In genomic region chr1:77978293-77978968, GRCh38 we compare ENCODE assay signal across 7 cellular contexts. TPM values are rescaled to one million over a fixed set of nuclear protein-coding genes. Genes with fewer than 3 reads are reported as not detected.
DNase-seq lines count a peak whose midpoint lies in the region; ATAC-seq and FAIRE-seq lines count a peak whose summit lies in the region.

No MANE protein-coding gene starts in this region.

- H3K4me1 ChIP-seq in iPS-20b (ENCODE audit: insufficient read depth, low read length) (peaks cover 12% of the 10 kb centered on the region; the same call in 1 of the 2 replicates), small intestine (ENCODE audit: control insufficient read depth in 2 of 2, insufficient read depth in 1 of 2, low read depth in 1 of 2, low read length in 1 of 2) (peaks cover 0 to 4% of the 10 kb centered on the region in 2 donors)

- ATAC-seq in GM18508 (IDR thresholded peaks at IDR 0.05; ENCODE audit: insufficient read depth, unreplicated experiment) (peak; percentile 62), HG02970 (IDR thresholded peaks at IDR 0.05; ENCODE audit: low FRiP score, unreplicated experiment) (peak; percentile 61)

- peak overlapping the region; percentile 95 for H3K4me3 ChIP-seq in iPS-20b (ENCODE audit: low read length)
- H3K4me3 ChIP-seq in small intestine (ENCODE audit: low read depth in 1 of 2, low read length in 2 of 2): peak overlapping the region; percentile 59 to 79

- 0 to 1% (median 0%) methylated on average over 34 of the region's 34 CpGs for WGBS in small intestine, 3 donors

- H3K9ac ChIP-seq in iPS-20b (ENCODE audit: low read depth, low read length): peak overlapping the region; percentile 98

- H3K27ac ChIP-seq in iPS-20b (ENCODE audit: low read length): peak overlapping the region; percentile 86
- peak overlapping the region; percentile 97 to 100 for H3K27ac ChIP-seq in small intestine (ENCODE audit: low read depth in 1 of 2, low read length in 1 of 2)

- H3K9me3 ChIP-seq in iPS-20b (ENCODE audit: insufficient read depth, low read depth, low read length) (no peaks in the 10 kb centered on the region), small intestine (ENCODE audit: control insufficient read depth, low read depth) (no peaks in the 10 kb centered on the region)

- DNase-seq in NCI-H187 treated with DMSO at 0.1 percent for 48 hours (lab: John Stamatoyannopoulos, UW) (peak; percentile 42), T-helper 22 cell (ENCODE audit: low read depth) (peak; percentile 75), astrocyte of the hippocampus (ENCODE audit: low read depth, low spot score) (peak; percentile 91), small intestine (peak; percentile 87)

- FAIRE-seq in small intestine (lab: Jason Lieb, UNC): no peak

- H3K36me3 ChIP-seq in iPS-20b (ENCODE audit: insufficient read depth, low read depth, low read length): peaks cover 46% of the 10 kb centered on the region
- H3K36me3 ChIP-seq in small intestine (ENCODE audit: control insufficient read depth in 2 of 2, insufficient read depth in 2 of 2, low read length in 2 of 2): peaks cover 0 to 2% of the 10 kb centered on the region in 2 donors

- no peaks in the 10 kb centered on the region for H3K27me3 ChIP-seq in iPS-20b (ENCODE audit: insufficient read depth, low read length)
- H3K27me3 ChIP-seq in small intestine (ENCODE audit: control insufficient read depth in 2 of 2, insufficient read depth in 2 of 2, low read length in 2 of 2): no peaks in the 10 kb centered on the region

RNA-seq across cellular contexts. Expression of gene FUBP1, which starts 0.4 kb away (rescaled TPM):
- 10 to 100 TPM; 21.9 to 49.8 (median 21.9) TPM for polyA plus RNA-seq in small intestine

RNA-seq across cellular contexts. Expression of gene DNAJB4, which starts 26.3 kb away (rescaled TPM):
- 10 to 100 TPM in 1 of 3 donors, 1 to 10 TPM in 2; 3.8 to 12.5 (median 4.5) TPM for polyA plus RNA-seq in small intestine

Comparison
In these comparisons a context has a peak if more than half of its experiments do, and no peak if none do; other contexts are left out.
1. Peak in every context shown above with its lines: DNase-seq, ATAC-seq, H3K4me3 ChIP-seq and H3K27ac ChIP-seq.